ENCODE assay signal across 8 cellular contexts in genomic region chr9:82031538-82032280, GRCh38. TPM values are rescaled to one million over a fixed set of nuclear protein-coding genes. Genes with fewer than 3 reads are reported as not detected.
DNase-seq lines count a peak whose midpoint lies in the region; ATAC-seq and TF ChIP-seq lines count a peak whose summit lies in the region.

No MANE protein-coding gene starts in this region.

- DNase-seq in AG04450 (ENCODE audit: low read depth, low spot score) (peak; percentile 30), M059J (ENCODE audit: low read depth) (peak; percentile 83), caudate nucleus (lab: John Stamatoyannopoulos, UW) (peak in 52 of 61 donors; percentile 2 to 93 (median 53)), lung (ENCODE audit: low spot score) (peak; percentile 42), retina (no peak), germinal center (ENCODE audit: low spot score) (no peak)

- H3K4me3 ChIP-seq in AG04450 (ENCODE audit: low read depth, low read length) (no peak overlapping the region), lung (no peak overlapping the region)

- TF ChIP-seq CTCF in AG04450 (IDR thresholded peaks at IDR 0.05; ENCODE audit: low read depth, low read length) (no peak), lung (IDR thresholded peaks at IDR 0.05; ENCODE audit: control extremely low read depth, extremely low read depth) (no peak)

- H3K9me3 ChIP-seq in AG04450 (ENCODE audit: control insufficient read depth, insufficient read depth, low read length) (no peaks in the 10 kb centered on the region), lung (ENCODE audit: control insufficient read depth in 2 of 2, insufficient read depth in 1 of 2, low read length in 1 of 2) (no peaks in the 10 kb centered on the region)

- ATAC-seq in lung (ENCODE audit: insufficient read depth, low FRiP score) (peak; percentile 53), GM21723 (IDR thresholded peaks at IDR 0.05; ENCODE audit: unreplicated experiment) (no peak), GM18519 (IDR thresholded peaks at IDR 0.05; ENCODE audit: low FRiP score, unreplicated experiment) (no peak)

- H3K27me3 ChIP-seq in AG04450 (ENCODE audit: control insufficient read depth, insufficient read depth, low read length): no peaks in the 10 kb centered on the region
- no peaks in the 10 kb centered on the region for H3K27me3 ChIP-seq in lung (ENCODE audit: control insufficient read depth, insufficient read depth)

- POLR2A ChIA-PET in AG04450 (lab: Yijun Ruan, JAX): interaction anchor here (0.7 kb wide), 1 partner anchor 361 kb away, joined by 3 read pairs; no protein-coding TSS in a partner anchor

- 61 to 77% methylated on average over 5 of the region's 5 CpGs for whole genome bisulfite sequencing in lung, 2 donors

- no peaks in the 10 kb centered on the region for H3K4me1 ChIP-seq in lung (ENCODE audit: control insufficient read depth in 2 of 2, insufficient read depth in 2 of 2, low read length in 2 of 2)

- no peak overlapping the region for H3K27ac ChIP-seq in AG04450 (ENCODE audit: low read depth, low read length)
- H3K27ac ChIP-seq in caudate nucleus (ENCODE audit: low read depth, low read length): no peak overlapping the region
- H3K27ac ChIP-seq in lung (ENCODE audit: low read depth in 1 of 2, low read length in 1 of 2): no peak overlapping the region

- no peaks in the 10 kb centered on the region for H3K36me3 ChIP-seq in lung (ENCODE audit: control insufficient read depth in 2 of 2, insufficient read depth in 2 of 2, low read length in 2 of 2)

- CTCF ChIA-PET in AG04450 (lab: Charles Lee): interaction anchor here (0.7 kb wide), 1 partner anchor 575 kb away, joined by 5 read pairs; no protein-coding TSS in a partner anchor

RNA-seq across cellular contexts. Expression of gene SPATA31D1, which starts 43.1 kb away (rescaled TPM):
- not detected in 2 replicates for polyA plus RNA-seq in AG04450 (2011; rRNA removed)
- polyA minus RNA-seq in AG04450 (2011; rRNA and poly(A)+ RNA removed): not detected in 2 replicates
- total RNA-seq in M059J (2014; rRNA removed; shearing (Covaris generic)): not detected in 2 replicates
- total RNA-seq in lung: not detected
- not detected for polyA plus RNA-seq in lung

Comparison
In these comparisons a context has a peak if more than half of its experiments do, and no peak if none do; other contexts are left out.
1. DNase-seq: peak in AG04450 (single experiment), M059J (single experiment), caudate nucleus (52 of 61) and lung (single experiment); none in retina (single experiment) and germinal center (single experiment).